Comparison of ENCODE assay signal across 18 cellular contexts in genomic region chr11:115488945-115489344, GRCh38. TPM values are rescaled to one million over a fixed set of nuclear protein-coding genes. Genes with fewer than 3 reads are reported as not detected.
A peak's percentile ranks its signal among the peaks of the same experiment; 100 is the strongest.
DNase-seq lines count a peak whose midpoint lies in the region; ATAC-seq and TF ChIP-seq lines count a peak whose summit lies in the region.
"Had no signal": no experiment of that assay in that cellular context is flagged by ENCODE, and none has a peak within 500 bp of the region (broad histone marks: within the 10 kb centered on the region; RNA-seq: fewer than 3 reads in every experiment).

No MANE protein-coding gene starts in this region.

- H3K4me1 ChIP-seq in cardiac muscle cell (ENCODE audit: low read depth) (peaks cover 20% of the 10 kb centered on the region), right lobe of liver (peaks cover 0 to 17% (median 4%) of the 10 kb centered on the region in 4 donors)
- H3K4me1 ChIP-seq: Peyer's patch, right atrium auricular region had no signal

- ATAC-seq in Right ventricle myocardium superior (ENCODE audit: poor library complexity) (no peak), right lobe of liver (peak in 3 of 4 donors; percentile 42 to 75 (median 43)), GM19397 (IDR thresholded peaks at IDR 0.05; ENCODE audit: unreplicated experiment) (no peak)
- ATAC-seq in activated naive CD4-positive, alpha-beta T cell treated with anti-CD3 and anti-CD28 coated beads, Interleukin-2, amount 50 U/mL, for 72 hours, result no peak

- TF ChIP-seq CTCF in cardiac muscle cell (IDR thresholded peaks at IDR 0.05; ENCODE audit: low read depth, low read length), result no peak
- no peak for TF ChIP-seq CTCF in right lobe of liver (IDR thresholded peaks at IDR 0.05)

- H3K27ac ChIP-seq in cardiac muscle cell (peak overlapping the region; percentile 79), right lobe of liver (no peak overlapping the region)
- H3K27ac ChIP-seq: Peyer's patch, right atrium auricular region had no signal

- DNase-seq in cardiac muscle cell (ENCODE audit: low read depth in 1 of 2, low spot score in 1 of 2) (no peak), Right ventricle myocardium superior (no peak), astrocyte of the hippocampus (ENCODE audit: low read depth, low spot score) (peak; percentile 79), right lobe of liver (no peak)
- no peak for DNase-seq in activated CD8-positive, alpha-beta memory T cell treated with anti-CD3 and anti-CD28 coated beads, Interleukin-2, amount 50 U/mL, for 48 hours
- DNase-seq in activated T-cell treated with anti-CD3 and anti-CD28 coated beads, Interleukin-2, amount 50 U/mL, for 48 hours, result no peak
- DNase-seq in activated naive CD4-positive, alpha-beta T cell treated with anti-CD3 and anti-CD28 coated beads, Interleukin-2, amount 50 U/mL, for 72 hours (ENCODE audit: low spot score in 2 of 2), result no peak
- DNase-seq: activated naive CD4-positive, alpha-beta T cell treated with anti-CD3 and anti-CD28 coated beads, Interleukin-2, amount 50 U/mL, for 16 hours; caudate nucleus; foreskin melanocyte; H9; MV-4-11; NCI-H2081 treated with DMSO at 0.1 percent for 48 hours; Peyer's patch; stimulated activated CD4-positive, alpha-beta T cell treated with anti-CD3 and anti-CD28 coated beads, Interleukin-2, amount 100 ng/mL, for 24 hours; T-helper 1 cell had no signal

- H3K9me3 ChIP-seq in cardiac muscle cell (ENCODE audit: low read depth) (no peaks in the 10 kb centered on the region), right lobe of liver (no peaks in the 10 kb centered on the region)
- H3K9me3 ChIP-seq: Peyer's patch, right atrium auricular region had no signal

- no peak overlapping the region for H3K27ac Mint-ChIP-seq in activated naive CD4-positive, alpha-beta T cell treated with anti-CD3 and anti-CD28 coated beads, Interleukin-2, amount 50 U/mL, for 72 hours
- H3K27ac Mint-ChIP-seq: H9 had no signal

- H3K36me3 ChIP-seq in cardiac muscle cell (no peaks in the 10 kb centered on the region), right lobe of liver (no peaks in the 10 kb centered on the region)
- H3K36me3 ChIP-seq: Peyer's patch, right atrium auricular region had no signal

- 47% methylated on average over 3 of the region's 3 CpGs for WGBS in right lobe of liver (ENCODE audit: insufficient coverage, low coverage, low lambda C conversion rate, missing lambda C conversion rate)

- TF ChIP-seq POLR2A in right lobe of liver (IDR thresholded peaks at IDR 0.05), result no peak

- peaks cover 20% of the 10 kb centered on the region in 2 donors for H3K9me3 Mint-ChIP-seq in activated naive CD4-positive, alpha-beta T cell treated with anti-CD3 and anti-CD28 coated beads, Interleukin-2, amount 50 U/mL, for 72 hours
- H3K9me3 Mint-ChIP-seq: H9 had no signal

- H3K27me3 ChIP-seq in cardiac muscle cell, result no peaks in the 10 kb centered on the region
- no peaks in the 10 kb centered on the region for H3K27me3 ChIP-seq in right lobe of liver
- H3K27me3 ChIP-seq: Peyer's patch, right atrium auricular region had no signal

- intact Hi-C loops in Right ventricle myocardium superior (cut with DNase I) (no loop called here), right lobe of liver (cut with DNase I) (no loop called here)

- H3K4me3 ChIP-seq in cardiac muscle cell, result no peak overlapping the region
- H3K4me3 ChIP-seq in right lobe of liver, result no peak overlapping the region
- H3K4me3 ChIP-seq: Peyer's patch, right atrium auricular region had no signal

- peaks cover 0 to 7% of the 10 kb centered on the region in 2 donors for H3K36me3 Mint-ChIP-seq in activated naive CD4-positive, alpha-beta T cell treated with anti-CD3 and anti-CD28 coated beads, Interleukin-2, amount 50 U/mL, for 72 hours

RNA-seq across cellular contexts. Expression of gene CADM1, which starts 15.3 kb away (rescaled TPM):
- total RNA-seq in cardiac muscle cell, result 113 and 126 TPM in 2 replicates
- 131 and 149 TPM in 2 replicates for polyA plus RNA-seq in cardiac muscle cell
- total RNA-seq in Right ventricle myocardium superior, result 32.0 TPM
- total RNA-seq in right lobe of liver, result 10 to 100 TPM; 21.1 to 56.7 (median 30.6) TPM
- total RNA-seq in activated naive CD4-positive, alpha-beta T cell treated with anti-CD3 and anti-CD28 coated beads, Interleukin-2, amount 50 U/mL, for 72 hours, result under 1 TPM in 1 of 2 donors, not detected in 1; 0.18 TPM

Comparison
In these comparisons a context has a peak if more than half of its experiments do, and no peak if none do; other contexts are left out.
1. ATAC-seq: peak in right lobe of liver (3 of 4); none in Right ventricle myocardium superior (single experiment), GM19397 (single experiment) and activated naive CD4-positive, alpha-beta T cell treated with anti-CD3 and anti-CD28 coated beads, Interleukin-2, amount 50 U/mL, for 72 hours (0 of 2).
2. RNA of gene CADM1, which starts 15.3 kb away (total RNA-seq): 113 to 126 TPM in cardiac muscle cell, 21.1 to 56.7 TPM in right lobe of liver and 32.0 TPM in Right ventricle myocardium superior (single experiment); 0.18 TPM in activated naive CD4-positive, alpha-beta T cell treated with anti-CD3 and anti-CD28 coated beads, Interleukin-2, amount 50 U/mL, for 72 hours; every median in the first group is over 10 times any median in the second.